8 cellular contexts compared by ENCODE assay signal in the genomic region with DNA sequence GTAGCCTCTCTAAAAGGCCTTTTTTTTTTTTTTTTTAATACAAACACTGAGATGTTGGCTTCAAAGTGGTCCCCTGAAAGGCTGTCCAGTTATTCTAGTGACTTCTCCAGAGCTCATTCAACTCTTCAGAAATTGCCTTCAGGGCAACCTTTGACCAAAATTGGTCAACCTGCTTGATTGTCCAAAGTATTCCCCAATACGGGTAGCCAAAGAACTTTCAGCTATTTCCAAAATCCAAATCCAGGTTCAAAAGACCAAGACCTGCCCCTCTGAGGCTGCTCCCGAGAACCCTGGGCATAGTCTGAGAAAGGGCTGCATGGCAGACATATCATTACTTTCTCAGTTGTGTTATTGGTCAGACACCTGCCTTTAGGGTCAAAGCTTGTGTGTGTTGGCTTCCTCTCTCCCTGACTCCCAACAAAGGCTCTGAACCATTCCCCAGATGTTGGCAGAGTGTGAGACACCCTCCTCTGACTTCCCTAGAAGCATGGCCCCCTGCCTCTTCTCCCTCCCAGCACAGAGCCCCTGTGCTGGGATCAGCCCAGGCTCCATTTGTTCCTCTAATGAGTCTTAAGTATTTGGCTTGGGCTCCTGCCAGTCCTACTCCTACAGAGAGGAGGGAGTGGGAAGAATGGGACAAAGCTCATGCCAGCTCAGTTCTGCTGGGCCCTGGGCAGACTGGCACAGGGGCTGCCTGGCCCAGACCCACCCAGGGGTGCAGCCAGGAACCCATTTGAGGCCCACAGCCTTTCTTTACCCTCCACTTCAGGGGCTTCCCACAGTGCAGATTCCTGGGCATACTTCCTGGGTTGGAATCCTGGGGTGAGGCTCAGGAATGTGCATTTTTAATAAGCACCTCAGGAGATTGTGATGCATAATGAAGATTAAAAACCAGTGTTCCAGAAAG. TPM values are rescaled to one million over a fixed set of nuclear protein-coding genes. Genes with fewer than 3 reads are reported as not detected.
DNase-seq lines count a peak whose midpoint lies in the region; ATAC-seq and TF ChIP-seq lines count a peak whose summit lies in the region.

No MANE protein-coding gene starts in this region.

- ATAC-seq in left lobe of liver = peak; percentile 47
- no peak for ATAC-seq in HG03280 (IDR thresholded peaks at IDR 0.05; ENCODE audit: unreplicated experiment)

- H3K9me3 Mint-ChIP-seq in type B pancreatic cell = peaks cover 5% of the 10 kb centered on the region

- peak overlapping the region; percentile 73 for H3K4me3 Mint-ChIP-seq in type B pancreatic cell

- no peaks in the 10 kb centered on the region for H3K27me3 Mint-ChIP-seq in type B pancreatic cell

- no peak overlapping the region for H3K4me3 ChIP-seq in coronary artery

- H3K36me3 Mint-ChIP-seq in type B pancreatic cell = peaks cover 30% of the 10 kb centered on the region

- DNase-seq in NCI-H82 (lab: John Stamatoyannopoulos, UW) (peak; percentile 13), NCI-H82 treated with DMSO at 0.1 percent for 48 hours (lab: John Stamatoyannopoulos, UW; ENCODE audit: unreplicated experiment) (no peak), astrocyte of the hippocampus (ENCODE audit: low read depth, low spot score) (peak; percentile 95), left lobe of liver (ENCODE audit: low spot score) (peak; percentile 55), type B pancreatic cell (ENCODE audit: extremely low spot score, unreplicated experiment) (no peak), middle frontal gyrus (ENCODE audit: extremely low spot score, low spot score) (no peak), coronary artery (ENCODE audit: low spot score) (no peak)

- H3K4me1 Mint-ChIP-seq in type B pancreatic cell (ENCODE audit: unreplicated experiment) = peaks cover 18% of the 10 kb centered on the region

- H3K27ac Mint-ChIP-seq in type B pancreatic cell = peak overlapping the region; percentile 62

- peak overlapping the region in 1 of 2 donors; percentile 3 for H3K27ac ChIP-seq in coronary artery

- no peak for TF ChIP-seq CTCF in type B pancreatic cell (conservative IDR thresholded peaks at IDR 0.05)
- TF ChIP-seq CTCF in coronary artery (IDR thresholded peaks at IDR 0.05) = no peak

RNA-seq across cellular contexts. Expression of gene TNKS1BP1, which starts 30.3 kb away (rescaled TPM):
- total RNA-seq in left lobe of liver (102 TPM), type B pancreatic cell (ENCODE audit: low replicate concordance) (122 and 166 TPM in 2 replicates)

RNA-seq across cellular contexts. Expression of gene SSRP1, which starts 41.2 kb away (rescaled TPM):
- total RNA-seq in left lobe of liver (24.3 TPM), type B pancreatic cell (ENCODE audit: low replicate concordance) (108 and 164 TPM in 2 replicates)

RNA-seq across cellular contexts. Expression of gene P2RX3, which starts 43.7 kb away (rescaled TPM):
- total RNA-seq in left lobe of liver (0.50 TPM), type B pancreatic cell (ENCODE audit: low replicate concordance) (0.52 and 4.0 TPM in 2 replicates)

RNA-seq across cellular contexts. Expression of gene APLNR, which starts 57.4 kb away (rescaled TPM):
- total RNA-seq in left lobe of liver = 2.4 TPM
- 0.36 and 2.0 TPM in 2 replicates for total RNA-seq in type B pancreatic cell (ENCODE audit: low replicate concordance)

Comparison
In these comparisons a context has a peak if more than half of its experiments do, and no peak if none do; other contexts are left out.
1. DNase-seq: peak in NCI-H82 (single experiment), astrocyte of the hippocampus (single experiment) and left lobe of liver (single experiment); none in NCI-H82 treated with DMSO at 0.1 percent for 48 hours (single experiment), type B pancreatic cell (single experiment), middle frontal gyrus (single experiment) and coronary artery (single experiment).